9 cellular contexts compared by ENCODE assay signal in the genomic region with DNA sequence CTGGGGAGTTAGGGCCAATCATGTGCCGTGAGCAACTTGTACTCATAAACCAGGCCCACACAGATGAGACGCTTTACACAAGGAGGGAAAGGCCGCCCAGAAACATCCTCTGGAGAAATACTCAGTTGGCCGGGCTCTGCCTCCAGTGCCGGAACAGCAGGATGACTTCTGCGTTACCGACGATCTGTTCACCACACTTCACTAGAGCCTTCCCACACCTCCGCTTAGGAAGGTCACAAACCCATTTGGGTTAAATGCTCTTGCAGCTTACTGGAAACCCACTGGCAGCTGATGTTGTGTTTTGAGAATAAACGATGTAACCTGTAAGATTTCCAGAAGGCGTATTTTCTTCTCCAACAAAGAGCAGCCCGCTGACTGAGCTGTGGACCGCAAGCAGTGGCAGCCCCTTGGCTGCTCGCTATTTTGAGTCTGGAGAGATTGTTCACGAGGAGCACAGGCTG. TPM values are rescaled to one million over a fixed set of nuclear protein-coding genes. Genes with fewer than 3 reads are reported as not detected.
DNase-seq lines count a peak whose midpoint lies in the region; ATAC-seq and TF ChIP-seq lines count a peak whose summit lies in the region.
"Had no signal": no experiment of that assay in that cellular context is flagged by ENCODE, and none has a peak within 500 bp of the region (broad histone marks: within the 10 kb centered on the region; RNA-seq: fewer than 3 reads in every experiment).

No MANE protein-coding gene starts in this region.

- peak overlapping the region; percentile 99 for H3K27ac Mint-ChIP-seq in nephron progenitor cell

- H3K9me3 Mint-ChIP-seq in nephron progenitor cell: peaks cover 36% of the 10 kb centered on the region

- no peak for TF ChIP-seq CTCF in fibroblast of pulmonary artery (IDR thresholded peaks at IDR 0.05; ENCODE audit: low read length, missing control alignments)
- no peak for TF ChIP-seq CTCF in nephron progenitor cell (IDR thresholded peaks at IDR 0.05)
- no peak for TF ChIP-seq CTCF in thyroid gland (IDR thresholded peaks at IDR 0.05)

- H3K4me1 ChIP-seq in SJCRH30 (peaks cover 9% of the 10 kb centered on the region), thyroid gland (peaks cover 0 to 5% of the 10 kb centered on the region in 2 donors)

- H3K27ac ChIP-seq in SJCRH30 (no peak overlapping the region), thyroid gland (peak overlapping the region in 2 of 3 donors; percentile 35 to 56)

- H3K36me3 Mint-ChIP-seq in nephron progenitor cell (ENCODE audit: low read depth): peaks cover 70% of the 10 kb centered on the region

- H3K4me3 ChIP-seq in SJCRH30 (peak overlapping the region; percentile 23), fibroblast of pulmonary artery (replicated peaks; ENCODE audit: low read depth, low read length) (no peak overlapping the region), thyroid gland (replicated peaks in 1 of 3) (no peak overlapping the region)

- DNase-seq in SJCRH30 (no peak), fibroblast of pulmonary artery (ENCODE audit: low read depth) (peak; percentile 55), nephron progenitor cell (no peak), thyroid gland (peak in 1 of 2 donors; percentile 14), NCI-H446 (lab: John Stamatoyannopoulos, UW) (no peak), NCI-H1105 treated with DMSO at 0.1 percent for 48 hours (lab: John Stamatoyannopoulos, UW) (no peak), DMS53 treated with DMSO at 0.1 percent for 48 hours (lab: John Stamatoyannopoulos, UW; ENCODE audit: unreplicated experiment) (no peak)
- DNase-seq: activated CD4-positive, CD25-positive, alpha-beta regulatory T cell treated with anti-CD3 and anti-CD28 coated beads, Interleukin-2, amount 50 U/mL, for 72 hours had no signal

- peak overlapping the region; percentile 62 for H3K4me3 Mint-ChIP-seq in nephron progenitor cell

- WGBS in thyroid gland, 2 donors: 48 to 67% methylated on average over 15 of the region's 15 CpGs

- H3K27me3 ChIP-seq in SJCRH30 (no peaks in the 10 kb centered on the region), thyroid gland (no peaks in the 10 kb centered on the region)

- H3K36me3 ChIP-seq in SJCRH30 (no peaks in the 10 kb centered on the region), thyroid gland (no peaks in the 10 kb centered on the region)

- peaks cover 77% of the 10 kb centered on the region for H3K4me1 Mint-ChIP-seq in nephron progenitor cell

- H3K9me3 ChIP-seq in SJCRH30 (replicated peaks) (no peaks in the 10 kb centered on the region), thyroid gland (no peaks in the 10 kb centered on the region)

- no peak for TF ChIP-seq POLR2A in thyroid gland (IDR thresholded peaks at IDR 0.05)

- intact Hi-C loops in thyroid gland (cut with DNase I): no loop called here

- ATAC-seq in GM21723 (IDR thresholded peaks at IDR 0.05; ENCODE audit: unreplicated experiment): no peak

- H3K27me3 Mint-ChIP-seq in nephron progenitor cell (ENCODE audit: low read depth, poor library complexity): no peaks in the 10 kb centered on the region

RNA-seq across cellular contexts. Expression of a gene that starts 44.1 kb away (rescaled TPM):
- total RNA-seq in SJCRH30 (2014; rRNA removed; shearing (Covaris generic)): not detected in 2 replicates
- 10 to 100 TPM in 3 of 4 donors, 1 to 10 TPM in 1; 6.3 to 34.7 (median 19.8) TPM for total RNA-seq in thyroid gland
